In genomic region chr9:89367726-89368437, GRCh38 we compare ENCODE assay signal across 29 cellular contexts. TPM values are rescaled to one million over a fixed set of nuclear protein-coding genes. Genes with fewer than 3 reads are reported as not detected.
DNase-seq lines count a peak whose midpoint lies in the region; ATAC-seq and TF ChIP-seq lines count a peak whose summit lies in the region.
"Had no signal": no experiment of that assay in that cellular context is flagged by ENCODE, and none has a peak within 500 bp of the region (broad histone marks: within the 10 kb centered on the region; RNA-seq: fewer than 3 reads in every experiment).

No MANE protein-coding gene starts in this region.

- no peak for DNase-seq in activated T-cell treated with anti-CD3 and anti-CD28 coated beads, Interleukin-2, amount 50 U/mL, for 72 hours
- DNase-seq in activated T-cell treated with anti-CD3 and anti-CD28 coated beads, Interleukin-2, amount 50 U/mL, for 48 hours: no peak
- DNase-seq in RWPE2 (ENCODE audit: low spot score) (peak; percentile 32), endodermal cell (no peak), NCI-H1930 (lab: John Stamatoyannopoulos, UW) (no peak)
- DNase-seq: activated CD4-positive, alpha-beta memory T cell treated with anti-CD3 and anti-CD28 coated beads for 36 hours; activated CD4-positive, CD25-positive, alpha-beta regulatory T cell; NCI-H1092; NCI-H1694 treated with DMSO at 0.1 percent for 48 hours; NCI-H2171 treated with DMSO at 0.1 percent for 48 hours; NCI-H524; NK-92 treated with Interleukin-12 subunit alpha and Interleukin-12 subunit beta, amount 100 ng/mL, for 24 hours; occipital lobe; psoas muscle; SK-N-SH; stimulated activated CD4-positive, alpha-beta T cell treated with anti-CD3 and anti-CD28 coated beads, Interleukin-12 subunit alpha, Interleukin-12 subunit beta, amount 100 ng/mL, for 4 hours; stimulated activated CD4-positive, alpha-beta T cell treated with anti-CD3 and anti-CD28 coated beads, Interleukin-4, amount 100 ng/mL, for 1 hour; trophoblast cell had no signal

- H3K27me3 Mint-ChIP-seq in activated T-cell treated with anti-CD3 and anti-CD28 coated beads, Interleukin-2, amount 50 U/mL, for 72 hours (ENCODE audit: low read depth): no peaks in the 10 kb centered on the region
- no peaks in the 10 kb centered on the region for H3K27me3 Mint-ChIP-seq in endodermal cell (ENCODE audit: insufficient read depth)
- H3K27me3 Mint-ChIP-seq: activated CD4-positive, alpha-beta memory T cell treated with anti-CD3 and anti-CD28 coated beads for 36 hours; B cell had no signal

- no peaks in the 10 kb centered on the region for H3K9me3 Mint-ChIP-seq in activated T-cell treated with anti-CD3 and anti-CD28 coated beads, Interleukin-2, amount 50 U/mL, for 72 hours
- no peaks in the 10 kb centered on the region for H3K9me3 Mint-ChIP-seq in endodermal cell
- H3K9me3 Mint-ChIP-seq: activated CD4-positive, alpha-beta memory T cell treated with anti-CD3 and anti-CD28 coated beads for 36 hours; T-helper 1 cell treated with Interleukin-12 subunit alpha and Interleukin-12 subunit beta and Interleukin-4 antibody, amounts not matched to agents 30 μg/mL and 1 μg/mL, for 36 hours had no signal

- H3K4me3 ChIP-seq in RWPE2 (ENCODE audit: severe bottlenecking) (no peak overlapping the region), endodermal cell (ENCODE audit: low read length) (no peak overlapping the region), neutrophil (ENCODE audit: low read depth in 1 of 2, low read length in 1 of 2) (no peak overlapping the region)
- H3K4me3 ChIP-seq: ascending aorta, GM12878, hepatocyte, K562, psoas muscle, sigmoid colon had no signal

- 91 to 100% methylated on average over 3 to 14 of the region's 14 CpGs for WGBS in endodermal cell (ENCODE audit: insufficient coverage in 1 of 2, insufficient read length in 1 of 2), 2 experiments

- H3K4me1 ChIP-seq in RWPE2 (ENCODE audit: insufficient read depth, poor library complexity, severe bottlenecking) (no peaks in the 10 kb centered on the region), endodermal cell (ENCODE audit: control insufficient read depth, insufficient read depth, low read length) (no peaks in the 10 kb centered on the region), neutrophil (ENCODE audit: control insufficient read depth in 1 of 2, insufficient read depth in 1 of 2, low read depth in 1 of 2, low read length in 1 of 2) (no peaks in the 10 kb centered on the region)
- H3K4me1 ChIP-seq: ascending aorta, psoas muscle, sigmoid colon had no signal

- H3K27ac ChIP-seq in RWPE2 (ENCODE audit: poor library complexity, severe bottlenecking): no peak overlapping the region
- no peak overlapping the region for H3K27ac ChIP-seq in endodermal cell (ENCODE audit: low read depth, low read length)
- H3K27ac ChIP-seq in neutrophil: peak overlapping the region; percentile 58
- H3K27ac ChIP-seq: ascending aorta, hepatocyte, psoas muscle, sigmoid colon had no signal

- H3K9me3 ChIP-seq in RWPE2 (ENCODE audit: severe bottlenecking): no peaks in the 10 kb centered on the region
- no peaks in the 10 kb centered on the region for H3K9me3 ChIP-seq in endodermal cell (ENCODE audit: control insufficient read depth, low read length)
- no peaks in the 10 kb centered on the region for H3K9me3 ChIP-seq in neutrophil
- H3K9me3 ChIP-seq: ascending aorta, psoas muscle, sigmoid colon, SK-N-SH had no signal

- H3K27ac Mint-ChIP-seq in activated T-cell treated with anti-CD3 and anti-CD28 coated beads, Interleukin-2, amount 50 U/mL, for 72 hours: peak overlapping the region; percentile 20
- peak overlapping the region; percentile 64 for H3K27ac Mint-ChIP-seq in endodermal cell
- H3K27ac Mint-ChIP-seq: activated CD4-positive, alpha-beta memory T cell treated with anti-CD3 and anti-CD28 coated beads for 36 hours; B cell; T-helper 1 cell treated with Interleukin-12 subunit alpha and Interleukin-12 subunit beta and Interleukin-4 antibody, amounts not matched to agents 30 μg/mL and 1 μg/mL, for 36 hours had no signal

- H3K36me3 ChIP-seq in RWPE2 (ENCODE audit: low read depth) (no peaks in the 10 kb centered on the region), endodermal cell (ENCODE audit: control insufficient read depth, insufficient read depth, low read length) (no peaks in the 10 kb centered on the region), neutrophil (peaks cover 77% of the 10 kb centered on the region)
- H3K36me3 ChIP-seq: sigmoid colon had no signal

- ATAC-seq in activated T-cell treated with anti-CD3 and anti-CD28 coated beads, Interleukin-2, amount 50 U/mL, for 72 hours (replicated peaks in 1 of 2): no peak
- no peak for ATAC-seq in RWPE2 (ENCODE audit: low read depth)
- ATAC-seq in HG02884 (IDR thresholded peaks at IDR 0.05; ENCODE audit: unreplicated experiment): no peak
- ATAC-seq in HG02973 (IDR thresholded peaks at IDR 0.05; ENCODE audit: unreplicated experiment): no peak
- ATAC-seq: GM12878, K562, left lobe of liver, psoas muscle had no signal

- no peaks in the 10 kb centered on the region for H3K27me3 ChIP-seq in RWPE2 (ENCODE audit: insufficient read depth, poor library complexity, severe bottlenecking)
- H3K27me3 ChIP-seq in endodermal cell (ENCODE audit: control insufficient read depth, insufficient read depth, low read length, poor library complexity, severe bottlenecking): no peaks in the 10 kb centered on the region
- H3K27me3 ChIP-seq in neutrophil: no peaks in the 10 kb centered on the region
- H3K27me3 ChIP-seq: ascending aorta, hepatocyte, sigmoid colon had no signal

- no peaks in the 10 kb centered on the region for H3K36me3 Mint-ChIP-seq in activated T-cell treated with anti-CD3 and anti-CD28 coated beads, Interleukin-2, amount 50 U/mL, for 72 hours (ENCODE audit: insufficient read depth in 2 of 2)
- H3K36me3 Mint-ChIP-seq in endodermal cell (ENCODE audit: low read depth): no peaks in the 10 kb centered on the region
- H3K36me3 Mint-ChIP-seq: activated CD4-positive, alpha-beta memory T cell treated with anti-CD3 and anti-CD28 coated beads for 36 hours had no signal

- no peak overlapping the region for H3K9ac ChIP-seq in endodermal cell (ENCODE audit: extremely low read depth, low read length, poor library complexity, severe bottlenecking)
- H3K9ac ChIP-seq: SK-N-SH had no signal

- no peaks in the 10 kb centered on the region for H3K4me1 Mint-ChIP-seq in activated T-cell treated with anti-CD3 and anti-CD28 coated beads, Interleukin-2, amount 50 U/mL, for 72 hours (ENCODE audit: low read depth)
- H3K4me1 Mint-ChIP-seq in endodermal cell: no peaks in the 10 kb centered on the region

- TF ChIP-seq CTCF in RWPE2 (IDR thresholded peaks at IDR 0.05; ENCODE audit: poor library complexity, severe bottlenecking) (no peak), endodermal cell (conservative IDR thresholded peaks at IDR 0.05) (no peak), neutrophil (IDR thresholded peaks at IDR 0.05) (no peak)

- H3K4me3 Mint-ChIP-seq in activated T-cell treated with anti-CD3 and anti-CD28 coated beads, Interleukin-2, amount 50 U/mL, for 72 hours: no peak overlapping the region
- H3K4me3 Mint-ChIP-seq in endodermal cell: no peak overlapping the region
- H3K4me3 Mint-ChIP-seq: activated CD4-positive, alpha-beta memory T cell treated with anti-CD3 and anti-CD28 coated beads for 36 hours; B cell; T-helper 1 cell treated with Interleukin-12 subunit alpha and Interleukin-12 subunit beta and Interleukin-4 antibody, amounts not matched to agents 30 μg/mL and 1 μg/mL, for 36 hours had no signal

RNA-seq across cellular contexts. Expression of gene SECISBP2, which starts 49.6 kb away (rescaled TPM):
- 10 to 100 TPM; 41.6 to 47.0 TPM for total RNA-seq in activated T-cell treated with anti-CD3 and anti-CD28 coated beads, Interleukin-2, amount 50 U/mL, for 72 hours
- total RNA-seq in endodermal cell: 10 to 100 TPM; 55.7 to 56.0 TPM
- 56.8 TPM for polyA plus RNA-seq in endodermal cell (2013, experiment 1 of 2)
- 48.8 TPM for polyA plus RNA-seq in endodermal cell (2013, experiment 2 of 2)

RNA-seq across cellular contexts. Expression of gene CKS2, which starts 56.9 kb away (rescaled TPM):
- 100 to 1,000 TPM; 145 to 155 TPM for total RNA-seq in activated T-cell treated with anti-CD3 and anti-CD28 coated beads, Interleukin-2, amount 50 U/mL, for 72 hours
- 100 to 1,000 TPM; 163 to 209 TPM for total RNA-seq in endodermal cell
- polyA plus RNA-seq in endodermal cell (2013, experiment 1 of 2): 377 TPM
- 393 TPM for polyA plus RNA-seq in endodermal cell (2013, experiment 2 of 2)
- total RNA-seq: ascending aorta had no signal
